Comparison of ENCODE assay signal across 22 cellular contexts in the genomic region with DNA sequence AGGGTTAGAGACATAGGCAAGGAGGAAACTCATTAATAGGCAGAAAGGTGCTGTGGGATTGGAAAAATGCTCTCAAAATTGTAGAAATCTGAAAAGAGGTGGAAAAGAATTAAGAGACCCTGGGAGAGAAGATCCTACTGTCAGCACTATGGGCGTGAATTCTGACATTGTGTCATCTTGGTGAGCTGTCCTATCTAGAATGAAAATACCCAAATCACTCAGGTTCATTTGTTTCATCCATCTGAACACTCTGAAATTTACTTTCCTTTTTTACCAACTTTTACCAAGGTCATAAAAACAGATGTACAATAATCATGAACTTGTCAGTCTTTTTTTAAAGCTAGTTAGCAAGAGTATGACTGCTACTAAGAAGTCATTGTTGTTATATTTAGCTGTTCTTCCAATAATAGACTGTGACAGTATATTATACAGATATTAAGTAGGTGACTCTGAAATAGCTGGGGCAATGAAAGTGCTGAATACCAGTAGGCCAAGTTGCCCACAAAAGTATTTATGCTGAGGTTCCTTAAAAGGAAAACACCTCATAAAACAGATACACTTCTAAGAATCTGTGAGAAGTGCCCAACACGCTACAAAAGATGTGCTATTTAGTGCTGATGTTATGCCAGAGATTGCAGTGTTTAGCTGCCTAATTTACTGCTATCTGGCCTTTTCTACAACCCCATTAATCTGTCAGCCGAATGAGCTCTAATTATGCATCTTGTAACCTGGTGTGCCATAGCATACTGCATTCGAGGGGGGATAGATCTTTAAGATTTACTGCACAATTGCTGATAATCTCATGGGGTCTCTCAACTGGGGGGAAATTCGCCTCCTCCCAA.
DNase-seq lines count a peak whose midpoint lies in the region; ATAC-seq and TF ChIP-seq lines count a peak whose summit lies in the region.
"Had no signal": no experiment of that assay in that cellular context is flagged by ENCODE, and none has a peak within 500 bp of the region (broad histone marks: within the 10 kb centered on the region; RNA-seq: fewer than 3 reads in every experiment).

No MANE protein-coding gene starts in this region.

- no peak overlapping the region for H3K4me3 ChIP-seq in sigmoid colon
- H3K4me3 ChIP-seq: lung, SJCRH30, thoracic aorta had no signal

- peak overlapping the region in 3 of 4 donors; percentile 23 to 58 (median 57) for H3K27ac ChIP-seq in sigmoid colon
- H3K27ac ChIP-seq: SJCRH30, thoracic aorta had no signal

- no peak overlapping the region for H3K4me3 Mint-ChIP-seq in activated CD4-positive, alpha-beta T cell treated with anti-CD3 and anti-CD28 coated beads, Interleukin-2, amount 10 ng/mL, durations not matched to agents 7 days and 5 days
- no peak overlapping the region for H3K4me3 Mint-ChIP-seq in effector memory CD8-positive, alpha-beta T cell
- H3K4me3 Mint-ChIP-seq: CD14-positive monocyte; immature natural killer cell; naive thymus-derived CD4-positive, alpha-beta T cell had no signal

- no peak for TF ChIP-seq POLR2A in sigmoid colon (IDR thresholded peaks at IDR 0.05)

- TF ChIP-seq EP300 in sigmoid colon (IDR thresholded peaks at IDR 0.05): peak in 1 of 4 donors; percentile 7

- H3K9me3 ChIP-seq in sigmoid colon: no peaks in the 10 kb centered on the region

- no peaks in the 10 kb centered on the region for H3K36me3 ChIP-seq in sigmoid colon
- H3K36me3 ChIP-seq: SJCRH30, thoracic aorta had no signal

- 84 to 87% methylated on average over 5 of the region's 5 CpGs for WGBS in sigmoid colon, 2 donors

- intact Hi-C loops in sigmoid colon (cut with DNase I): no loop called here
- intact Hi-C loops in posterior vena cava (cut with DNase I): no loop called here

- CTCF ChIA-PET in activated CD4-positive, alpha-beta T cell treated with anti-CD3 and anti-CD28 coated beads, Interleukin-2, amount 10 ng/mL, durations not matched to agents 7 days and 5 days (lab: Charles Lee): interaction anchor here (0.7 to 1.6 kb wide), 5 partner anchors 9 to 30 kb away, joined by 3 to 6 read pairs (median 3); no protein-coding TSS in a partner anchor

- H3K27me3 Mint-ChIP-seq in activated CD4-positive, alpha-beta T cell treated with anti-CD3 and anti-CD28 coated beads, Interleukin-2, amount 10 ng/mL, durations not matched to agents 7 days and 5 days: no peaks in the 10 kb centered on the region
- peaks cover 0 to 2% of the 10 kb centered on the region in 2 donors for H3K27me3 Mint-ChIP-seq in effector memory CD8-positive, alpha-beta T cell
- H3K27me3 Mint-ChIP-seq: naive thymus-derived CD4-positive, alpha-beta T cell had no signal

- H3K36me3 Mint-ChIP-seq in activated CD4-positive, alpha-beta T cell treated with anti-CD3 and anti-CD28 coated beads, Interleukin-2, amount 10 ng/mL, durations not matched to agents 7 days and 5 days (ENCODE audit: low read depth): peaks cover 14% of the 10 kb centered on the region
- peaks cover 3% of the 10 kb centered on the region for H3K36me3 Mint-ChIP-seq in effector memory CD8-positive, alpha-beta T cell (ENCODE audit: insufficient read depth)

- H3K27me3 ChIP-seq in sigmoid colon: no peaks in the 10 kb centered on the region
- H3K27me3 ChIP-seq: SJCRH30 had no signal

- peaks cover 0 to 36% (median 31%) of the 10 kb centered on the region in 4 donors for H3K4me1 ChIP-seq in sigmoid colon

- DNase-seq in activated CD4-positive, alpha-beta T cell treated with anti-CD3 and anti-CD28 coated beads, Interleukin-2, amount 10 ng/mL, durations not matched to agents 7 days and 5 days: no peak
- no peak for DNase-seq in activated CD4-positive, alpha-beta T cell treated with anti-CD3 and anti-CD28 coated beads for 48 hours
- peak; percentile 38 for DNase-seq in M059J (ENCODE audit: low read depth)
- DNase-seq in effector memory CD8-positive, alpha-beta T cell: no peak
- DNase-seq in sigmoid colon: no peak
- DNase-seq in RKO (ENCODE audit: low spot score): no peak
- DNase-seq in posterior vena cava (ENCODE audit: low spot score): no peak
- DNase-seq: ACHN; DMS153; immature natural killer cell; Karpas-422; naive thymus-derived CD4-positive, alpha-beta T cell; NCI-H1092; NCI-H2171; NCI-H748 treated with DMSO at 0.1 percent for 48 hours; posterior cingulate gyrus; SJCRH30; T-helper 9 cell had no signal

- POLR2A ChIA-PET in activated CD4-positive, alpha-beta T cell treated with anti-CD3 and anti-CD28 coated beads, Interleukin-2, amount 10 ng/mL, durations not matched to agents 7 days and 5 days (lab: Charles Lee): no interaction called here

- H3K27ac Mint-ChIP-seq in activated CD4-positive, alpha-beta T cell treated with anti-CD3 and anti-CD28 coated beads, Interleukin-2, amount 10 ng/mL, durations not matched to agents 7 days and 5 days: peak overlapping the region; percentile 58
- H3K27ac Mint-ChIP-seq in effector memory CD8-positive, alpha-beta T cell: peak overlapping the region; percentile 26 to 75
- H3K27ac Mint-ChIP-seq: CD14-positive monocyte, immature natural killer cell had no signal

- TF ChIP-seq CTCF in sigmoid colon (IDR thresholded peaks at IDR 0.05): no peak

- peaks cover 49% of the 10 kb centered on the region for H3K4me1 Mint-ChIP-seq in activated CD4-positive, alpha-beta T cell treated with anti-CD3 and anti-CD28 coated beads, Interleukin-2, amount 10 ng/mL, durations not matched to agents 7 days and 5 days
- peaks cover 9 to 23% of the 10 kb centered on the region in 2 donors for H3K4me1 Mint-ChIP-seq in effector memory CD8-positive, alpha-beta T cell (ENCODE audit: low read depth in 2 of 2)

- peak; percentile 32 for ATAC-seq in effector memory CD8-positive, alpha-beta T cell (replicated peaks)
- no peak for ATAC-seq in HG02588 (IDR thresholded peaks at IDR 0.05; ENCODE audit: unreplicated experiment)
- ATAC-seq: naive thymus-derived CD4-positive, alpha-beta T cell had no signal

- peaks cover 16% of the 10 kb centered on the region for H3K9me3 Mint-ChIP-seq in activated CD4-positive, alpha-beta T cell treated with anti-CD3 and anti-CD28 coated beads, Interleukin-2, amount 10 ng/mL, durations not matched to agents 7 days and 5 days
- peaks cover under 1 to 7% of the 10 kb centered on the region in 2 donors for H3K9me3 Mint-ChIP-seq in effector memory CD8-positive, alpha-beta T cell
